Comparison of ENCODE assay signal across 8 cellular contexts in genomic region chr17:44095647-44096496, GRCh38. TPM values are rescaled to one million over a fixed set of nuclear protein-coding genes. Genes with fewer than 3 reads are reported as not detected.
A peak's percentile ranks its signal among the peaks of the same experiment; 100 is the strongest.
DNase-seq lines count a peak whose midpoint lies in the region; ATAC-seq, FAIRE-seq and TF ChIP-seq lines count a peak whose summit lies in the region.

No MANE protein-coding gene starts in this region.

- CTCF ChIA-PET in MCF 10A (lab: Yijun Ruan, JAX): interaction anchor here (1.6 kb wide), 1 partner anchor 20 kb away, joined by 6 read pairs; no protein-coding TSS in a partner anchor

- H3K36me3 Mint-ChIP-seq in MCF 10A (ENCODE audit: insufficient read depth, unreplicated experiment): peaks cover 12% of the 10 kb centered on the region

- H3K9ac ChIP-seq in iPS-15b (ENCODE audit: low read depth, low read length): peak overlapping the region; percentile 76

- H3K4me3 Mint-ChIP-seq in MCF 10A (ENCODE audit: unreplicated experiment): no peak overlapping the region

- H3K9me3 Mint-ChIP-seq in MCF 10A (ENCODE audit: unreplicated experiment): no peaks in the 10 kb centered on the region

- H3K27me3 ChIP-seq in iPS-15b (ENCODE audit: control insufficient read depth, insufficient read depth, low read length): no peaks in the 10 kb centered on the region

- POLR2A ChIA-PET in MCF 10A (lab: Yijun Ruan, JAX): no interaction called here

- intact Hi-C loops in MCF 10A (cut with micrococcal nuclease): no loop called here
- intact Hi-C loops in sciatic nerve (cut with DNase I): no loop called here

- peak overlapping the region; percentile 61 for H3K4me3 ChIP-seq in iPS-15b (ENCODE audit: low read depth, low read length)

- FAIRE-seq in HTR-8/SVneo (lab: Jason Lieb, UNC): peak; percentile 99

- TF ChIP-seq CTCF in MCF 10A (IDR thresholded peaks at IDR 0.05; ENCODE audit: unreplicated experiment): no peak

- peaks cover 11% of the 10 kb centered on the region for H3K4me1 Mint-ChIP-seq in MCF 10A (ENCODE audit: insufficient read depth, unreplicated experiment)

- peaks cover 6% of the 10 kb centered on the region for H3K4me1 ChIP-seq in iPS-15b (ENCODE audit: control insufficient read depth, insufficient read depth, low read length)

- no peaks in the 10 kb centered on the region for H3K27me3 Mint-ChIP-seq in MCF 10A (ENCODE audit: insufficient read depth, unreplicated experiment)

- DNase-seq in COLO829 (ENCODE audit: low spot score): peak; percentile 79
- peak; percentile 90 for DNase-seq in HTR-8/SVneo (ENCODE audit: insufficient read length, low spot score)
- DNase-seq in NOMO-1 treated with dmso at 0.1 percent for 144 hours (lab: John Stamatoyannopoulos, UW; ENCODE audit: unreplicated experiment): peak; percentile 60
- peak; percentile 59 for DNase-seq in MCF 10A (ENCODE audit: unreplicated experiment)
- DNase-seq in sciatic nerve (ENCODE audit: low spot score): peak; percentile 74
- DNase-seq in activated naive CD4-positive, alpha-beta T cell treated with anti-CD3 and anti-CD28 coated beads, Interleukin-2, amount 50 U/mL, for 16 hours: no peak

- ATAC-seq in sciatic nerve (peak; percentile 84), HG03280 (IDR thresholded peaks at IDR 0.05; ENCODE audit: unreplicated experiment) (no peak)

- H3K36me3 ChIP-seq in iPS-15b (ENCODE audit: control insufficient read depth, insufficient read depth, low read length): peaks cover 23% of the 10 kb centered on the region

- H3K9me3 ChIP-seq in iPS-15b (ENCODE audit: control insufficient read depth, insufficient read depth, low read length): no peaks in the 10 kb centered on the region

- BruUV-seq in MCF 10A (replicated peaks; lab: Mats Ljungman, UMichigan): no TSS peak

- H3K27ac Mint-ChIP-seq in MCF 10A (ENCODE audit: low read depth, unreplicated experiment): no peak overlapping the region

RNA-seq across cellular contexts. Expression of gene G6PC3, which starts 25.3 kb away (rescaled TPM):
- total RNA-seq in MCF 10A (2022) (70.6 and 89.4 TPM in 2 replicates), sciatic nerve (38.3 TPM)

RNA-seq across cellular contexts. Expression of gene HDAC5, which starts 27.6 kb away (rescaled TPM):
- total RNA-seq in MCF 10A (2022) (12.1 TPM in 2 replicates), sciatic nerve (63.5 TPM)

RNA-seq across cellular contexts. Expression of gene LSM12, which starts 29.4 kb away (rescaled TPM):
- total RNA-seq in MCF 10A (2022) (87.9 and 101 TPM in 2 replicates), sciatic nerve (32.5 TPM)

RNA-seq across cellular contexts. Expression of gene HROB, which starts 45.9 kb away (rescaled TPM):
- total RNA-seq in MCF 10A (2022): 5.4 and 6.7 TPM in 2 replicates
- 0.85 TPM for total RNA-seq in sciatic nerve
